ENCODE assay signal across 2 cellular contexts in genomic region chr15:31088041-31088440, GRCh38.
TF ChIP-seq lines count a peak whose summit lies in the region.

No MANE protein-coding gene starts in this region.

TF ChIP-seq in K562, 482 proteins besides CTCF, POLR2A, EP300 and RAD21:
- TF ChIP-seq NFYB (IDR thresholded peaks at IDR 0.05; ENCODE audit: extremely low read depth, insufficient read length), result peak; percentile 68

TF ChIP-seq in HepG2, 621 proteins besides CTCF, POLR2A, EP300 and RAD21:
- peak; percentile 46 for TF ChIP-seq NFYB (CRISPR knock-in tag; IDR thresholded peaks at IDR 0.05)
